Comparison of ENCODE assay signal across 2 cellular contexts in the genomic region with DNA sequence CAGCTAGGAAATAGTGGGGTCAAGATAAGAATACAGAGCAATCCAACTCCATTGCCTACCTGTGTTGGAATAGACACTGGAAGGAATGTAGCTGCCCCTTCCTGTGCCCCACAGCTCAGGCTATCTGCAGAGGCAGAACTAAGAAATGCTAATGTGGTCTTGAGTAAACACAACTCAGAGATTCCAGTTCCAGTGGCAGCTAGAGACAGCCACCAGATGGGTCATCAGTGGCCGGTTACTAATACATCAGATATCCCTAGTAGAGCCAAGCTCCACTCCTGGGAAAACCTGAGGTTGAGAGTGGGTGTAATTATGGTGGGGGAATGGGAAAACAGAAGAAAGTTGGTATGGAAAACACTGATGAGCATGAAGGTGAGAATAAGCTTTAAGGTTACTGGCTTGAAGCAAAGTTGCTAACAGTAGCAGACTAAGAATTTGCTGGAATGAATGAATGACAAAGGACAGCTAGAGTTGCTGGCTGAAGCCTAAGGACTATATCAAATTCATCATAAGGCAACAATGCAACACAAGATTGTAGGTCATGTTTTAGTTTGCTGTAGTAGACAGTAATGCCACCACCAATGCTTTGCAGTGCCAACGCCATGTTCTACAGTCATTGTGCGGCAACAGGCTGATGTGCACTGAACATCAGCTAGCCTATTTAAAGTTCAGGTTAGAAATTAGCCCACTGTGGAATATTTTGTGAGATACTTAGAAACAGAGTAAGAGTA.
A peak's percentile ranks its signal among the peaks of the same experiment; 100 is the strongest.
TF ChIP-seq lines count a peak whose summit lies in the region.

No MANE protein-coding gene starts in this region.

TF ChIP-seq in GM23338, 12 proteins besides CTCF, POLR2A, EP300 and RAD21 (continues in another document):
- TF ChIP-seq JUNB (IDR thresholded peaks at IDR 0.05; ENCODE audit: unreplicated experiment) (no peak), ZNF114 (CRISPR knock-in tag; IDR thresholded peaks at IDR 0.05) (no peak), ZNF331 (CRISPR knock-in tag; IDR thresholded peaks at IDR 0.05; ENCODE audit: low read depth) (no peak), POLR2AphosphoS5 (IDR thresholded peaks at IDR 0.05; ENCODE audit: low read depth) (no peak), EZH2phosphoT487 (IDR thresholded peaks at IDR 0.05; ENCODE audit: unreplicated experiment) (no peak), NANOG (IDR thresholded peaks at IDR 0.05; ENCODE audit: borderline replicate concordance) (no peak), STAT1 (IDR thresholded peaks at IDR 0.05; ENCODE audit: unreplicated experiment) (no peak), EZH2 (IDR thresholded peaks at IDR 0.05; ENCODE audit: low read depth, unreplicated experiment) (no peak)
- TF ChIP-seq, protein P1, sequence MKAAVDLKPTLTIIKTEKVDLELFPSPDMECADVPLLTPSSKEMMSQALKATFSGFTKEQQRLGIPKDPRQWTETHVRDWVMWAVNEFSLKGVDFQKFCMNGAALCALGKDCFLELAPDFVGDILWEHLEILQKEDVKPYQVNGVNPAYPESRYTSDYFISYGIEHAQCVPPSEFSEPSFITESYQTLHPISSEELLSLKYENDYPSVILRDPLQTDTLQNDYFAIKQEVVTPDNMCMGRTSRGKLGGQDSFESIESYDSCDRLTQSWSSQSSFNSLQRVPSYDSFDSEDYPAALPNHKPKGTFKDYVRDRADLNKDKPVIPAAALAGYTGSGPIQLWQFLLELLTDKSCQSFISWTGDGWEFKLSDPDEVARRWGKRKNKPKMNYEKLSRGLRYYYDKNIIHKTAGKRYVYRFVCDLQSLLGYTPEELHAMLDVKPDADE (IDR thresholded peaks at IDR 0.05) = no peak
- TF ChIP-seq, protein P2, sequence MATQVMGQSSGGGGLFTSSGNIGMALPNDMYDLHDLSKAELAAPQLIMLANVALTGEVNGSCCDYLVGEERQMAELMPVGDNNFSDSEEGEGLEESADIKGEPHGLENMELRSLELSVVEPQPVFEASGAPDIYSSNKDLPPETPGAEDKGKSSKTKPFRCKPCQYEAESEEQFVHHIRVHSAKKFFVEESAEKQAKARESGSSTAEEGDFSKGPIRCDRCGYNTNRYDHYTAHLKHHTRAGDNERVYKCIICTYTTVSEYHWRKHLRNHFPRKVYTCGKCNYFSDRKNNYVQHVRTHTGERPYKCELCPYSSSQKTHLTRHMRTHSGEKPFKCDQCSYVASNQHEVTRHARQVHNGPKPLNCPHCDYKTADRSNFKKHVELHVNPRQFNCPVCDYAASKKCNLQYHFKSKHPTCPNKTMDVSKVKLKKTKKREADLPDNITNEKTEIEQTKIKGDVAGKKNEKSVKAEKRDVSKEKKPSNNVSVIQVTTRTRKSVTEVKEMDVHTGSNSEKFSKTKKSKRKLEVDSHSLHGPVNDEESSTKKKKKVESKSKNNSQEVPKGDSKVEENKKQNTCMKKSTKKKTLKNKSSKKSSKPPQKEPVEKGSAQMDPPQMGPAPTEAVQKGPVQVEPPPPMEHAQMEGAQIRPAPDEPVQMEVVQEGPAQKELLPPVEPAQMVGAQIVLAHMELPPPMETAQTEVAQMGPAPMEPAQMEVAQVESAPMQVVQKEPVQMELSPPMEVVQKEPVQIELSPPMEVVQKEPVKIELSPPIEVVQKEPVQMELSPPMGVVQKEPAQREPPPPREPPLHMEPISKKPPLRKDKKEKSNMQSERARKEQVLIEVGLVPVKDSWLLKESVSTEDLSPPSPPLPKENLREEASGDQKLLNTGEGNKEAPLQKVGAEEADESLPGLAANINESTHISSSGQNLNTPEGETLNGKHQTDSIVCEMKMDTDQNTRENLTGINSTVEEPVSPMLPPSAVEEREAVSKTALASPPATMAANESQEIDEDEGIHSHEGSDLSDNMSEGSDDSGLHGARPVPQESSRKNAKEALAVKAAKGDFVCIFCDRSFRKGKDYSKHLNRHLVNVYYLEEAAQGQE (IDR thresholded peaks at IDR 0.05; ENCODE audit: unreplicated experiment) = no peak

TF ChIP-seq in SK-N-SH, 30 proteins besides CTCF, POLR2A, EP300 and RAD21:
- TF ChIP-seq GABPA (IDR thresholded peaks at IDR 0.05; ENCODE audit: low read depth) (no peak), CHD2 (IDR thresholded peaks at IDR 0.05; ENCODE audit: low read length, partially characterized antibody) (no peak), MEF2A (IDR thresholded peaks at IDR 0.05; ENCODE audit: borderline replicate concordance, low read depth) (no peak), NFIC (IDR thresholded peaks at IDR 0.05; ENCODE audit: borderline replicate concordance) (0 out of 2 replicates have a peak, but pooled peaks have one; percentile 7), FOSL2 (IDR thresholded peaks at IDR 0.05; ENCODE audit: borderline replicate concordance, low read depth) (peak; percentile 38; the same call in 1 of the 2 replicates), MXI1 (IDR thresholded peaks at IDR 0.05; ENCODE audit: low read depth, low read length) (no peak)
- TF ChIP-seq, protein P2 (IDR thresholded peaks at IDR 0.05; ENCODE audit: low read depth, low read length) = no peak
- TF ChIP-seq, protein P3, sequence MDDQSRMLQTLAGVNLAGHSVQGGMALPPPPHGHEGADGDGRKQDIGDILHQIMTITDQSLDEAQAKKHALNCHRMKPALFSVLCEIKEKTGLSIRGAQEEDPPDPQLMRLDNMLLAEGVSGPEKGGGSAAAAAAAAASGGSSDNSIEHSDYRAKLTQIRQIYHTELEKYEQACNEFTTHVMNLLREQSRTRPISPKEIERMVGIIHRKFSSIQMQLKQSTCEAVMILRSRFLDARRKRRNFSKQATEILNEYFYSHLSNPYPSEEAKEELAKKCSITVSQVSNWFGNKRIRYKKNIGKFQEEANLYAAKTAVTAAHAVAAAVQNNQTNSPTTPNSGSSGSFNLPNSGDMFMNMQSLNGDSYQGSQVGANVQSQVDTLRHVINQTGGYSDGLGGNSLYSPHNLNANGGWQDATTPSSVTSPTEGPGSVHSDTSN (IDR thresholded peaks at IDR 0.05) = peak; percentile 33; the same call in 1 of the 2 replicates
